Comparison of ENCODE assay signal across 22 cellular contexts in genomic region chr5:134579284-134579771, GRCh38. TPM values are rescaled to one million over a fixed set of nuclear protein-coding genes. Genes with fewer than 3 reads are reported as not detected.
A peak's percentile ranks its signal among the peaks of the same experiment; 100 is the strongest.
DNase-seq lines count a peak whose midpoint lies in the region; ATAC-seq and TF ChIP-seq lines count a peak whose summit lies in the region.
"Had no signal": no experiment of that assay in that cellular context is flagged by ENCODE, and none has a peak within 500 bp of the region (broad histone marks: within the 10 kb centered on the region; RNA-seq: fewer than 3 reads in every experiment).

No MANE protein-coding gene starts in this region.

- H3K27me3 Mint-ChIP-seq in activated CD8-positive, alpha-beta T cell treated with anti-CD3 and anti-CD28 coated beads, Interleukin-2, amount 10 ng/mL, durations not matched to agents 7 days and 5 days (ENCODE audit: low read depth): no peaks in the 10 kb centered on the region
- no peaks in the 10 kb centered on the region for H3K27me3 Mint-ChIP-seq in activated CD8-positive, alpha-beta T cell treated with anti-CD3 and anti-CD28 coated beads for 36 hours
- H3K27me3 Mint-ChIP-seq in CD8-positive, alpha-beta T cell (ENCODE audit: low read depth): no peaks in the 10 kb centered on the region

- H3K4me3 Mint-ChIP-seq in activated CD8-positive, alpha-beta T cell treated with anti-CD3 and anti-CD28 coated beads, Interleukin-2, amount 10 ng/mL, durations not matched to agents 7 days and 5 days: no peak overlapping the region
- H3K4me3 Mint-ChIP-seq in activated CD8-positive, alpha-beta T cell treated with anti-CD3 and anti-CD28 coated beads for 36 hours: no peak overlapping the region
- H3K4me3 Mint-ChIP-seq in CD8-positive, alpha-beta T cell: no peak overlapping the region

- ATAC-seq in activated CD8-positive, alpha-beta T cell treated with anti-CD3 and anti-CD28 coated beads, Interleukin-2, amount 10 ng/mL, durations not matched to agents 7 days and 5 days: no peak
- ATAC-seq in activated CD8-positive, alpha-beta T cell treated with anti-CD3 and anti-CD28 coated beads for 36 hours: no peak
- no peak for ATAC-seq in CD8-positive, alpha-beta T cell
- no peak for ATAC-seq in gastroesophageal sphincter
- ATAC-seq: PC-3 had no signal

- CTCF ChIA-PET in activated CD8-positive, alpha-beta T cell treated with anti-CD3 and anti-CD28 coated beads, Interleukin-2, amount 10 ng/mL, durations not matched to agents 7 days and 5 days (lab: Charles Lee): interaction anchor here (1.2 to 2.4 kb wide), 2 partner anchors 19 to 168 kb away, joined by 3 to 14 read pairs; partner anchors contain the start of gene CDKN2AIPNL
- CTCF ChIA-PET in activated CD8-positive, alpha-beta T cell treated with anti-CD3 and anti-CD28 coated beads for 36 hours (lab: Charles Lee): interaction anchor here (0.9 to 2.9 kb wide), 7 partner anchors 9 to 276 kb away, joined by 3 to 25 read pairs (median 5); partner anchors contain the start of gene CDKN2AIPNL
- CTCF ChIA-PET in CD8-positive, alpha-beta T cell (lab: Charles Lee): interaction anchor here (1.2 to 4.9 kb wide), 5 partner anchors 8 to 277 kb away, joined by 5 to 34 read pairs (median 12); partner anchors contain the start of gene CDKN2AIPNL

- POLR2A ChIA-PET in activated CD8-positive, alpha-beta T cell treated with anti-CD3 and anti-CD28 coated beads, Interleukin-2, amount 10 ng/mL, durations not matched to agents 7 days and 5 days (lab: Charles Lee): no interaction called here
- POLR2A ChIA-PET in activated CD8-positive, alpha-beta T cell treated with anti-CD3 and anti-CD28 coated beads for 36 hours (lab: Charles Lee): interaction anchor here (0.7 to 1.2 kb wide), 2 partner anchors 205 to 242 kb away, joined by 3 read pairs; no protein-coding TSS in a partner anchor
- POLR2A ChIA-PET in CD8-positive, alpha-beta T cell (lab: Charles Lee): no interaction called here

- no peak for DNase-seq in activated CD8-positive, alpha-beta T cell treated with anti-CD3 and anti-CD28 coated beads, Interleukin-2, amount 10 ng/mL, durations not matched to agents 7 days and 5 days
- no peak for DNase-seq in activated CD8-positive, alpha-beta T cell treated with anti-CD3 and anti-CD28 coated beads for 36 hours
- no peak for DNase-seq in CD8-positive, alpha-beta T cell
- no peak for DNase-seq in stomach
- no peak for DNase-seq in dedifferentiated amniotic fluid mesenchymal stem cell (ENCODE audit: extremely low spot score)
- DNase-seq in amniotic stem cell (lab: John Stamatoyannopoulos, UW): no peak
- no peak for DNase-seq in NK-92 (lab: John Stamatoyannopoulos, UW; ENCODE audit: unreplicated experiment)
- DNase-seq: AML-193, Caco-2, Kasumi-1, MM.1S, NCI-H1092, NCI-H1436 treated with DMSO at 0.1 percent for 48 hours, NCI-H2029, NCI-H345, NCI-H524 treated with DMSO at 0.1 percent for 48 hours, PC-3, RPMI8226, SIG-M5 had no signal

- H3K36me3 Mint-ChIP-seq in activated CD8-positive, alpha-beta T cell treated with anti-CD3 and anti-CD28 coated beads, Interleukin-2, amount 10 ng/mL, durations not matched to agents 7 days and 5 days (ENCODE audit: low read depth): peaks cover 35% of the 10 kb centered on the region
- peaks cover 7% of the 10 kb centered on the region for H3K36me3 Mint-ChIP-seq in activated CD8-positive, alpha-beta T cell treated with anti-CD3 and anti-CD28 coated beads for 36 hours (ENCODE audit: low read depth)
- H3K36me3 Mint-ChIP-seq in CD8-positive, alpha-beta T cell: peaks cover 70% of the 10 kb centered on the region

- intact Hi-C loops in activated CD8-positive, alpha-beta T cell treated with anti-CD3 and anti-CD28 coated beads for 36 hours (cut with micrococcal nuclease): no loop called here
- intact Hi-C loops in CD8-positive, alpha-beta T cell (cut with DNase I, micrococcal nuclease): loop anchor here (2.0 to 5.0 kb wide), 2 partner anchors 167 to 277 kb away; partner anchors contain the start of gene CDKN2AIPNL (in 1 of the 2)
- intact Hi-C loops in stomach (cut with DNase I; ENCODE audit: low total_unique reads): loop anchor here (5.0 to 10.0 kb wide), 2 partner anchors 165 to 277 kb away; partner anchors contain the start of gene CDKN2AIPNL

- WGBS in gastroesophageal sphincter (ENCODE audit: low coverage in 1 of 2), 2 donors: 89% methylated on average over 8 of the region's 13 CpGs; no CpG with 5 or more reads in 1 of the 2 donors
- WGBS in stomach, 5 donors: 88 to 95% (median 93%) methylated on average over 12 to 13 of the region's 13 CpGs

- H3K27ac Mint-ChIP-seq in activated CD8-positive, alpha-beta T cell treated with anti-CD3 and anti-CD28 coated beads, Interleukin-2, amount 10 ng/mL, durations not matched to agents 7 days and 5 days: peak overlapping the region; percentile 25
- H3K27ac Mint-ChIP-seq in activated CD8-positive, alpha-beta T cell treated with anti-CD3 and anti-CD28 coated beads for 36 hours: no peak overlapping the region
- H3K27ac Mint-ChIP-seq in CD8-positive, alpha-beta T cell: peak overlapping the region; percentile 49

- H3K27ac ChIP-seq in CD8-positive, alpha-beta T cell (ENCODE audit: low read depth, low read length): no peak overlapping the region
- H3K27ac ChIP-seq in gastroesophageal sphincter: peak overlapping the region in 3 of 4 donors; percentile 60 to 70 (median 65)
- H3K27ac ChIP-seq in stomach: peak overlapping the region in 3 of 5 donors; percentile 20 to 41 (median 41)
- H3K27ac ChIP-seq: 22Rv1 had no signal

- no peaks in the 10 kb centered on the region for H3K9me3 ChIP-seq in CD8-positive, alpha-beta T cell (ENCODE audit: low read length)
- H3K9me3 ChIP-seq in gastroesophageal sphincter (no peaks in the 10 kb centered on the region), stomach (no peaks in the 10 kb centered on the region)
- H3K9me3 ChIP-seq: Caco-2, HAP-1 had no signal

- TF ChIP-seq POLR2A in gastroesophageal sphincter (IDR thresholded peaks at IDR 0.05): no peak
- TF ChIP-seq POLR2A in stomach (IDR thresholded peaks at IDR 0.05): no peak

- no peaks in the 10 kb centered on the region for H3K4me1 ChIP-seq in CD8-positive, alpha-beta T cell (ENCODE audit: insufficient read depth, low read length)
- H3K4me1 ChIP-seq in gastroesophageal sphincter (peaks cover 0 to 93% (median 35%) of the 10 kb centered on the region in 3 donors), stomach (peaks cover 12 to 44% (median 33%) of the 10 kb centered on the region in 4 donors)
- H3K4me1 ChIP-seq: Caco-2, HAP-1 had no signal

- H3K4me1 Mint-ChIP-seq in activated CD8-positive, alpha-beta T cell treated with anti-CD3 and anti-CD28 coated beads, Interleukin-2, amount 10 ng/mL, durations not matched to agents 7 days and 5 days (ENCODE audit: low read depth): peaks cover 3% of the 10 kb centered on the region
- H3K4me1 Mint-ChIP-seq in activated CD8-positive, alpha-beta T cell treated with anti-CD3 and anti-CD28 coated beads for 36 hours (ENCODE audit: low read depth): peaks cover 2% of the 10 kb centered on the region
- peaks cover 12% of the 10 kb centered on the region for H3K4me1 Mint-ChIP-seq in CD8-positive, alpha-beta T cell (ENCODE audit: low read depth)

- no peak overlapping the region for H3K4me3 ChIP-seq in CD8-positive, alpha-beta T cell (ENCODE audit: low read depth, low read length)
- no peak overlapping the region for H3K4me3 ChIP-seq in gastroesophageal sphincter
- H3K4me3 ChIP-seq in stomach: no peak overlapping the region
- H3K4me3 ChIP-seq: HAP-1 had no signal

- no peaks in the 10 kb centered on the region for H3K27me3 ChIP-seq in CD8-positive, alpha-beta T cell (ENCODE audit: insufficient read depth, low read length)
- H3K27me3 ChIP-seq in gastroesophageal sphincter (no peaks in the 10 kb centered on the region), stomach (no peaks in the 10 kb centered on the region)

- TF ChIP-seq CTCF in activated CD8-positive, alpha-beta T cell treated with anti-CD3 and anti-CD28 coated beads for 36 hours (IDR thresholded peaks at IDR 0.05): no peak
- TF ChIP-seq CTCF in CD8-positive, alpha-beta T cell (IDR thresholded peaks at IDR 0.05): no peak
- TF ChIP-seq CTCF in gastroesophageal sphincter (IDR thresholded peaks at IDR 0.05): no peak
- no peak for TF ChIP-seq CTCF in stomach (IDR thresholded peaks at IDR 0.05)

- TF ChIP-seq EP300 in gastroesophageal sphincter (IDR thresholded peaks at IDR 0.05): no peak
- no peak for TF ChIP-seq EP300 in stomach (IDR thresholded peaks at IDR 0.05)

- peaks cover 43% of the 10 kb centered on the region for H3K36me3 ChIP-seq in CD8-positive, alpha-beta T cell (ENCODE audit: insufficient read depth, low read length)
- peaks cover 0 to 67% of the 10 kb centered on the region in 2 donors for H3K36me3 ChIP-seq in gastroesophageal sphincter
- peaks cover 53 to 77% (median 73%) of the 10 kb centered on the region in 4 donors for H3K36me3 ChIP-seq in stomach

- H3K9me3 Mint-ChIP-seq in activated CD8-positive, alpha-beta T cell treated with anti-CD3 and anti-CD28 coated beads, Interleukin-2, amount 10 ng/mL, durations not matched to agents 7 days and 5 days (ENCODE audit: insufficient read depth): no peaks in the 10 kb centered on the region
- H3K9me3 Mint-ChIP-seq in activated CD8-positive, alpha-beta T cell treated with anti-CD3 and anti-CD28 coated beads for 36 hours: no peaks in the 10 kb centered on the region
- no peaks in the 10 kb centered on the region for H3K9me3 Mint-ChIP-seq in CD8-positive, alpha-beta T cell

RNA-seq across cellular contexts. Expression of gene SAR1B, which starts 53.3 kb away (rescaled TPM):
- 10 to 100 TPM; 51.2 to 56.4 TPM for total RNA-seq in activated CD8-positive, alpha-beta T cell treated with anti-CD3 and anti-CD28 coated beads, Interleukin-2, amount 10 ng/mL, durations not matched to agents 7 days and 5 days
- 10 to 100 TPM; 49.7 to 55.4 TPM for total RNA-seq in activated CD8-positive, alpha-beta T cell treated with anti-CD3 and anti-CD28 coated beads for 36 hours
- 10 to 100 TPM; 45.2 to 46.7 TPM for total RNA-seq in CD8-positive, alpha-beta T cell
- total RNA-seq in gastroesophageal sphincter (10 to 100 TPM; 40.1 to 45.0 (median 41.8) TPM), stomach (10 to 100 TPM in 4 of 5 donors, 1 to 10 TPM in 1; 9.0 to 81.9 (median 47.2) TPM)
- 10 to 100 TPM; 24.7 to 52.5 (median 25.4) TPM for polyA plus RNA-seq in stomach

RNA-seq across cellular contexts. Expression of gene JADE2, which starts 53.9 kb away (rescaled TPM):
- total RNA-seq in activated CD8-positive, alpha-beta T cell treated with anti-CD3 and anti-CD28 coated beads, Interleukin-2, amount 10 ng/mL, durations not matched to agents 7 days and 5 days: 10 to 100 TPM; 79.9 to 86.0 TPM
- 10 to 100 TPM; 58.7 to 61.2 TPM for total RNA-seq in activated CD8-positive, alpha-beta T cell treated with anti-CD3 and anti-CD28 coated beads for 36 hours
- total RNA-seq in CD8-positive, alpha-beta T cell: 100 to 1,000 TPM; 126 to 133 TPM
- total RNA-seq in gastroesophageal sphincter (100 to 1,000 TPM in 2 of 4 donors, 10 to 100 TPM in 2; 46.0 to 113 (median 89.2) TPM), stomach (100 to 1,000 TPM in 1 of 5 donors, 10 to 100 TPM in 4; 16.7 to 109 (median 47.3) TPM)
- 10 to 100 TPM in 1 of 3 donors, 1 to 10 TPM in 2; 6.2 to 13.0 (median 6.6) TPM for polyA plus RNA-seq in stomach
